ENCODE assay signal across 1 cellular context in genomic region chr19:17390665-17391370, GRCh38.
A peak's percentile ranks its signal among the peaks of the same experiment; 100 is the strongest.
TF ChIP-seq lines count a peak whose summit lies in the region.

No MANE protein-coding gene starts in this region.

TF ChIP-seq in GM23338, 12 proteins besides CTCF, POLR2A, EP300 and RAD21 (continued from another document):
- no peak for TF ChIP-seq ZNF462 (CRISPR knock-in tag; IDR thresholded peaks at IDR 0.05)
- TF ChIP-seq REST (IDR thresholded peaks at IDR 0.05; ENCODE audit: unreplicated experiment): peak; percentile 1
- no peak for TF ChIP-seq JUNB (IDR thresholded peaks at IDR 0.05; ENCODE audit: unreplicated experiment)
- no peak for TF ChIP-seq ZNF114 (CRISPR knock-in tag; IDR thresholded peaks at IDR 0.05)
